24 cellular contexts compared by ENCODE assay signal in the genomic region with DNA sequence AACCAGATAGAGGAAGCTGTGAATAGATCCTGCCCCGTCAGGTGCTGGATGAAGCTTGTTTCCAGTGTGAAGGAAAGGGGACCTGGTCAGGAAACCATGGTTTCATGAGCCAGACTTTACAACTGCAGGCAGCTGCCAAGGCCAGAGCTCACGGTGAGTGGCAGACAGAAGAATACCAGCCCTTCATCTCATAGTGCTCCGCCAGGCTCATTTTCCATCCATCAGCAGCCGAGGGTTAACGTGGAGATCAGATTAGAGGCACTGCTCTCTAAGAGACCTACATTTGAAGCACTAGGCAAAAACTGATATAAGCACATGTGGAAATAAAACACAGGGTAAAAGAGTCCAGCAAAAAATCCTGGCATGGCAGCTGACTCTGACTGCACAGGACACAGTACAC.
"Had no signal": no experiment of that assay in that cellular context is flagged by ENCODE, and none has a peak within 500 bp of the region (broad histone marks: within the 10 kb centered on the region; RNA-seq: fewer than 3 reads in every experiment).

No MANE protein-coding gene starts in this region.

- H3K36me3 Mint-ChIP-seq: activated CD8-positive, alpha-beta memory T cell treated with anti-CD3 and anti-CD28 coated beads, Interleukin-2, amount 10 ng/mL, durations not matched to agents 7 days and 5 days; activated naive CD4-positive, alpha-beta T cell treated with anti-CD3 and anti-CD28 coated beads, Interleukin-2, amount 10 ng/mL, durations not matched to agents 7 days and 5 days; naive thymus-derived CD4-positive, alpha-beta T cell; stimulated activated effector memory CD8-positive, alpha-beta T cell treated with anti-CD3 and anti-CD28 coated beads, Interleukin-12 subunit alpha, Interleukin-12 subunit beta, amount 100 ng/mL, for 72 hours had no signal

- H3K9me3 Mint-ChIP-seq: activated CD4-positive, alpha-beta memory T cell treated with anti-CD3 and anti-CD28 coated beads, Interleukin-2, amount 10 ng/mL, durations not matched to agents 7 days and 5 days; activated CD4-positive, alpha-beta T cell treated with anti-CD3 and anti-CD28 coated beads, Interleukin-2, amount 10 ng/mL, durations not matched to agents 24 days and 14 days had no signal

- H3K36me3 ChIP-seq: heart left ventricle, neutrophil, ovary, right lobe of liver, stomach, suprapubic skin, tibial nerve, uterus had no signal

- H3K4me1 ChIP-seq: heart left ventricle, suprapubic skin, tibial nerve, uterus had no signal

- H3K27ac Mint-ChIP-seq: activated CD4-positive, alpha-beta memory T cell treated with anti-CD3 and anti-CD28 coated beads, Interleukin-2, amount 10 ng/mL, durations not matched to agents 7 days and 5 days; activated CD4-positive, alpha-beta T cell treated with anti-CD3 and anti-CD28 coated beads, Interleukin-2, amount 10 ng/mL, durations not matched to agents 24 days and 14 days; activated CD8-positive, alpha-beta memory T cell treated with anti-CD3 and anti-CD28 coated beads, Interleukin-2, amount 10 ng/mL, durations not matched to agents 7 days and 5 days; activated naive CD4-positive, alpha-beta T cell treated with anti-CD3 and anti-CD28 coated beads, Interleukin-2, amount 10 ng/mL, durations not matched to agents 7 days and 5 days; naive thymus-derived CD4-positive, alpha-beta T cell; stimulated activated effector memory CD8-positive, alpha-beta T cell treated with anti-CD3 and anti-CD28 coated beads, Interleukin-12 subunit alpha, Interleukin-12 subunit beta, amount 100 ng/mL, for 72 hours had no signal

- DNase-seq: activated CD4-positive, alpha-beta memory T cell treated with anti-CD3 and anti-CD28 coated beads, Interleukin-2, amount 10 ng/mL, durations not matched to agents 7 days and 5 days; activated CD4-positive, alpha-beta T cell treated with anti-CD3 and anti-CD28 coated beads, Interleukin-2, amount 10 ng/mL, durations not matched to agents 24 days and 14 days; activated CD8-positive, alpha-beta memory T cell treated with anti-CD3 and anti-CD28 coated beads, Interleukin-2, amount 10 ng/mL, durations not matched to agents 7 days and 5 days; activated effector memory CD4-positive, alpha-beta T cell treated with anti-CD3 and anti-CD28 coated beads, Interleukin-2, amount 50 U/mL, for 16 hours; activated naive CD4-positive, alpha-beta T cell treated with anti-CD3 and anti-CD28 coated beads, Interleukin-2, amount 10 ng/mL, durations not matched to agents 7 days and 5 days; activated T-cell treated with anti-CD3 and anti-CD28 coated beads for 4 hours; heart left ventricle; islet precursor cell; left cardiac atrium; mesendoderm; naive thymus-derived CD4-positive, alpha-beta T cell; ovary; right lobe of liver; stimulated activated CD4-positive, alpha-beta T cell treated with anti-CD3 and anti-CD28 coated beads, Interleukin-1b, Interleukin-23, amount 100 ng/mL, for 48 hours; stomach; uterus had no signal

- H3K4me3 Mint-ChIP-seq: activated CD4-positive, alpha-beta memory T cell treated with anti-CD3 and anti-CD28 coated beads, Interleukin-2, amount 10 ng/mL, durations not matched to agents 7 days and 5 days; activated CD4-positive, alpha-beta T cell treated with anti-CD3 and anti-CD28 coated beads, Interleukin-2, amount 10 ng/mL, durations not matched to agents 24 days and 14 days; activated CD8-positive, alpha-beta memory T cell treated with anti-CD3 and anti-CD28 coated beads, Interleukin-2, amount 10 ng/mL, durations not matched to agents 7 days and 5 days; activated naive CD4-positive, alpha-beta T cell treated with anti-CD3 and anti-CD28 coated beads, Interleukin-2, amount 10 ng/mL, durations not matched to agents 7 days and 5 days; naive thymus-derived CD4-positive, alpha-beta T cell; stimulated activated effector memory CD8-positive, alpha-beta T cell treated with anti-CD3 and anti-CD28 coated beads, Interleukin-12 subunit alpha, Interleukin-12 subunit beta, amount 100 ng/mL, for 72 hours had no signal

- H3K27ac ChIP-seq: heart left ventricle, neutrophil, ovary, right lobe of liver, skin epidermis, stomach, suprapubic skin, tibial nerve, uterus, VCaP had no signal

- H3K4me1 Mint-ChIP-seq: activated CD4-positive, alpha-beta T cell treated with anti-CD3 and anti-CD28 coated beads, Interleukin-2, amount 10 ng/mL, durations not matched to agents 24 days and 14 days had no signal

- H3K27me3 ChIP-seq: neutrophil, ovary, right lobe of liver, stomach, tibial nerve, uterus had no signal

- H3K9me3 ChIP-seq: neutrophil, ovary, right lobe of liver, suprapubic skin, tibial nerve, uterus had no signal

- FAIRE-seq: endometrium had no signal

- ATAC-seq: activated CD4-positive, CD25-positive, alpha-beta regulatory T cell treated with anti-CD3 and anti-CD28 coated beads, Interleukin-2, amount 50 U/mL, for 24 hours; activated CD8-positive, alpha-beta memory T cell treated with anti-CD3 and anti-CD28 coated beads, Interleukin-2, amount 10 ng/mL, durations not matched to agents 7 days and 5 days; left cardiac atrium; naive thymus-derived CD4-positive, alpha-beta T cell; right lobe of liver; stimulated activated effector memory CD8-positive, alpha-beta T cell treated with anti-CD3 and anti-CD28 coated beads, Interleukin-12 subunit alpha, Interleukin-12 subunit beta, amount 100 ng/mL, for 72 hours had no signal

- H3K4me3 ChIP-seq: heart left ventricle, ovary, right lobe of liver, skin epidermis, stomach, suprapubic skin, tibial nerve, uterus had no signal
